ENCODE assay signal across 21 cellular contexts in genomic region chr4:87066403-87067119, GRCh38.
DNase-seq lines count a peak whose midpoint lies in the region; ATAC-seq and TF ChIP-seq lines count a peak whose summit lies in the region.
"Had no signal": no experiment of that assay in that cellular context is flagged by ENCODE, and none has a peak within 500 bp of the region (broad histone marks: within the 10 kb centered on the region; RNA-seq: fewer than 3 reads in every experiment).

No MANE protein-coding gene starts in this region.

- peaks cover under 1% of the 10 kb centered on the region for H3K36me3 Mint-ChIP-seq in T-helper 17 cell (ENCODE audit: low read depth)

- peaks cover 70% of the 10 kb centered on the region for H3K79me2 ChIP-seq in hepatocyte

- ATAC-seq in T-helper 17 cell (no peak), HG02759 (IDR thresholded peaks at IDR 0.05; ENCODE audit: unreplicated experiment) (no peak)
- ATAC-seq: activated naive CD4-positive, alpha-beta T cell treated with anti-CD3 and anti-CD28 coated beads, Interleukin-2, amount 50 U/mL, for 72 hours; right cardiac atrium had no signal

- 63% methylated on average over 4 of the region's 4 CpGs for WGBS in hepatocyte (ENCODE audit: low lambda C conversion rate, missing lambda C conversion rate)

- H3K9me2 ChIP-seq in hepatocyte (replicated peaks; ENCODE audit: insufficient read depth), result no peaks in the 10 kb centered on the region

- H3K4me2 ChIP-seq in hepatocyte, result no peak overlapping the region
- H3K4me2 ChIP-seq: KMS-11, PC-9 had no signal

- TF ChIP-seq CTCF in hepatocyte (IDR thresholded peaks at IDR 0.05; ENCODE audit: poor library complexity), result no peak
- TF ChIP-seq CTCF in neutrophil (IDR thresholded peaks at IDR 0.05), result no peak

- H4K20me1 ChIP-seq in hepatocyte (ENCODE audit: insufficient read depth, poor library complexity, severe bottlenecking), result peaks cover 23% of the 10 kb centered on the region

- H3K4me3 Mint-ChIP-seq in T-helper 17 cell, result no peak overlapping the region
- H3K4me3 Mint-ChIP-seq: CD14-positive monocyte had no signal

- H3K27me3 Mint-ChIP-seq in T-helper 17 cell, result no peaks in the 10 kb centered on the region

- H3K4me1 ChIP-seq in hepatocyte (ENCODE audit: insufficient read depth) (peaks cover 12% of the 10 kb centered on the region), neutrophil (ENCODE audit: control insufficient read depth in 1 of 2, insufficient read depth in 1 of 2, low read depth in 1 of 2, low read length in 1 of 2) (no peaks in the 10 kb centered on the region)

- DNase-seq in ELF-1 (ENCODE audit: low read depth, low spot score) (peak; percentile 28), T-helper 17 cell (no peak), hepatocyte (ENCODE audit: low spot score) (no peak), kidney glomerular epithelial cell (lab: John Stamatoyannopoulos, UW) (no peak)
- no peak for DNase-seq in activated naive CD4-positive, alpha-beta T cell treated with anti-CD3 and anti-CD28 coated beads, Interleukin-2, amount 50 U/mL, for 16 hours
- no peak for DNase-seq in central memory CD4-positive, alpha-beta T cell
- DNase-seq: activated CD4-positive, CD25-positive, alpha-beta regulatory T cell treated with anti-CD3 and anti-CD28 coated beads, Interleukin-2, amount 50 U/mL, for 72 hours; DMS153; head of caudate nucleus; MV-4-11; NCI-H187 treated with DMSO at 0.1 percent for 48 hours; NCI-H345; PC-9; right cardiac atrium; T1000 had no signal

- peaks cover 24% of the 10 kb centered on the region for H3K4me1 Mint-ChIP-seq in T-helper 17 cell

- H3K27ac ChIP-seq in hepatocyte (peak overlapping the region; percentile 8), neutrophil (peak overlapping the region; percentile 7)
- H3K27ac ChIP-seq: KMS-11, PC-9, SJSA1 had no signal

- no peaks in the 10 kb centered on the region for H3K27me3 ChIP-seq in hepatocyte
- H3K27me3 ChIP-seq in neutrophil, result no peaks in the 10 kb centered on the region
- H3K27me3 ChIP-seq: SJSA1 had no signal

- H3K9me3 ChIP-seq in T-helper 17 cell (ENCODE audit: control insufficient read depth, low read length, poor library complexity, severe bottlenecking) (no peaks in the 10 kb centered on the region), hepatocyte (ENCODE audit: low read depth) (no peaks in the 10 kb centered on the region), neutrophil (no peaks in the 10 kb centered on the region)
- H3K9me3 ChIP-seq: SJSA1 had no signal

- H3K27ac Mint-ChIP-seq in T-helper 17 cell, result peak overlapping the region; percentile 63

- H3K36me3 ChIP-seq in hepatocyte (replicated peaks; ENCODE audit: insufficient read depth, low read depth) (no peaks in the 10 kb centered on the region), neutrophil (peaks cover 4% of the 10 kb centered on the region)
- H3K36me3 ChIP-seq: SJSA1 had no signal

- H2AFZ ChIP-seq in hepatocyte, result no peak overlapping the region
- H2AFZ ChIP-seq: PC-9 had no signal

- H3K4me3 ChIP-seq in hepatocyte, result no peak overlapping the region
- H3K4me3 ChIP-seq in neutrophil (ENCODE audit: low read depth in 1 of 2, low read length in 1 of 2), result no peak overlapping the region
- H3K4me3 ChIP-seq: PC-9, SJSA1 had no signal
